In genomic region chr6:141552463-141552862, GRCh38 we compare ENCODE assay signal across 8 cellular contexts.
A peak's percentile ranks its signal among the peaks of the same experiment; 100 is the strongest.
DNase-seq lines count a peak whose midpoint lies in the region; ATAC-seq, FAIRE-seq and TF ChIP-seq lines count a peak whose summit lies in the region.

No MANE protein-coding gene starts in this region.

- H3K9ac ChIP-seq in HCT116 (ENCODE audit: low read length) (no peak overlapping the region), astrocyte (ENCODE audit: low read length) (no peak overlapping the region)

- H3K4me1 Mint-ChIP-seq in astrocyte (ENCODE audit: low read depth, unreplicated experiment) (peaks cover 6% of the 10 kb centered on the region), immature natural killer cell (peaks cover 1 to 16% of the 10 kb centered on the region in 2 donors)
- H3K4me1 Mint-ChIP-seq in naive thymus-derived CD8-positive, alpha-beta T cell, result peaks cover 0 to 10% (median 0%) of the 10 kb centered on the region in 4 donors

- peak; percentile 49 for FAIRE-seq in astrocyte (lab: Jason Lieb, UNC)

- H3K36me3 Mint-ChIP-seq in astrocyte (ENCODE audit: low read depth, unreplicated experiment) (peaks cover 2% of the 10 kb centered on the region), immature natural killer cell (peaks cover 0 to 8% (median 0%) of the 10 kb centered on the region in 3 donors)
- H3K36me3 Mint-ChIP-seq in naive thymus-derived CD8-positive, alpha-beta T cell, result peaks cover 0 to 15% (median 7%) of the 10 kb centered on the region in 3 donors

- peak overlapping the region; percentile 63 for H3K4me2 ChIP-seq in HCT116 (ENCODE audit: low read length)
- peak overlapping the region; percentile 37 for H3K4me2 ChIP-seq in astrocyte (ENCODE audit: low read length)

- H3K4me3 ChIP-seq in HCT116 (replicated peaks in 1 of 2; ENCODE audit: low read depth in 1 of 2, low read length in 2 of 2) (0 out of 4 replicates have a peak overlapping the region, but pooled peaks of 1 of the 2 experiments have one; percentile 17), astrocyte (ENCODE audit: insufficient read depth, low read depth, low read length) (no peak overlapping the region), skeletal muscle cell (ENCODE audit: low read depth, low read length) (no peak overlapping the region)

- H3K4me3 Mint-ChIP-seq in astrocyte (ENCODE audit: unreplicated experiment), result no peak overlapping the region
- H3K4me3 Mint-ChIP-seq in immature natural killer cell, result no peak overlapping the region
- no peak overlapping the region for H3K4me3 Mint-ChIP-seq in naive thymus-derived CD8-positive, alpha-beta T cell

- H3K9me3 Mint-ChIP-seq in astrocyte (ENCODE audit: unreplicated experiment) (peaks cover 8% of the 10 kb centered on the region), immature natural killer cell (peaks cover 0 to 5% (median 1%) of the 10 kb centered on the region in 6 donors)
- peaks cover 3 to 18% (median 15%) of the 10 kb centered on the region in 9 donors for H3K9me3 Mint-ChIP-seq in naive thymus-derived CD8-positive, alpha-beta T cell

- BruUV-seq in HCT116 (replicated peaks; lab: Mats Ljungman, UMichigan), result no TSS peak

- H3K27me3 ChIP-seq in HCT116 (ENCODE audit: insufficient read depth, low read length) (no peaks in the 10 kb centered on the region), astrocyte (ENCODE audit: insufficient read depth, low read length) (no peaks in the 10 kb centered on the region)

- DNase-seq in HCT116 (ENCODE audit: low read depth, low spot score), result peak; percentile 77
- peak; percentile 65 for DNase-seq in NAMALWA (ENCODE audit: low spot score)
- peak; percentile 90 for DNase-seq in astrocyte (ENCODE audit: low read depth)
- peak; percentile 80 for DNase-seq in skeletal muscle cell (ENCODE audit: low read depth)
- DNase-seq in immature natural killer cell, result no peak
- no peak for DNase-seq in AML-193 (lab: John Stamatoyannopoulos, UW)
- DNase-seq in naive thymus-derived CD8-positive, alpha-beta T cell, result no peak

- no peak for TF ChIP-seq CTCF in HCT116 (IDR thresholded peaks at IDR 0.05 in 2 of 3, conservative IDR thresholded peaks at IDR 0.05 in 1 of 3; ENCODE audit: borderline replicate concordance in 1 of 3, insufficient read depth in 1 of 3, low read depth in 2 of 3, low read length in 2 of 3)
- no peak for TF ChIP-seq CTCF in astrocyte (IDR thresholded peaks at IDR 0.05; ENCODE audit: insufficient read depth, low read depth, low read length)

- H3K27ac Mint-ChIP-seq in astrocyte (ENCODE audit: unreplicated experiment) (no peak overlapping the region), immature natural killer cell (no peak overlapping the region)
- no peak overlapping the region for H3K27ac Mint-ChIP-seq in naive thymus-derived CD8-positive, alpha-beta T cell

- no peaks in the 10 kb centered on the region for H4K20me1 ChIP-seq in HCT116 (ENCODE audit: insufficient read depth)
- no peaks in the 10 kb centered on the region for H4K20me1 ChIP-seq in astrocyte (ENCODE audit: insufficient read depth, low read length)

- no peaks in the 10 kb centered on the region; the same call in 1 of the 2 replicates for H3K9me2 ChIP-seq in HCT116 (ENCODE audit: insufficient read depth)

- H3K9me3 ChIP-seq in HCT116 (ENCODE audit: control insufficient read depth in 1 of 2, insufficient read depth in 1 of 2, low read depth in 1 of 2, low read length in 2 of 2) (no peaks in the 10 kb centered on the region; a peak in 1 of 4 replicates), astrocyte (ENCODE audit: insufficient read depth, low read depth, low read length) (no peaks in the 10 kb centered on the region)

- intact Hi-C loops in HCT116 (cut with micrococcal nuclease), result no loop called here

- peak; percentile 23; the same call in 1 of the 2 replicates for TF ChIP-seq RAD21 in HCT116 (IDR thresholded peaks at IDR 0.05; ENCODE audit: low read depth)

- H3K27ac ChIP-seq in HCT116 (ENCODE audit: low read depth, low read length) (peak overlapping the region; percentile 4; the same call in 1 of the 2 replicates), astrocyte (ENCODE audit: low read depth, low read length) (peak overlapping the region; percentile 22)

- CTCF ChIA-PET in HCT116 (lab: Charles Lee), result no interaction called here

- peak; percentile 81 for ATAC-seq in GM18505 (IDR thresholded peaks at IDR 0.05; ENCODE audit: unreplicated experiment)
- peak; percentile 61 for ATAC-seq in HCT116
- ATAC-seq in naive thymus-derived CD8-positive, alpha-beta T cell, result no peak

- H3K27me3 Mint-ChIP-seq in astrocyte (ENCODE audit: low read depth, unreplicated experiment), result no peaks in the 10 kb centered on the region
- H3K27me3 Mint-ChIP-seq in immature natural killer cell (ENCODE audit: low read depth in 3 of 3), result peaks cover 1 to 4% (median 3%) of the 10 kb centered on the region in 3 donors
- no peaks in the 10 kb centered on the region for H3K27me3 Mint-ChIP-seq in naive thymus-derived CD8-positive, alpha-beta T cell

- H2AFZ ChIP-seq in HCT116 (ENCODE audit: low read depth, low read length, poor library complexity, severe bottlenecking) (peak overlapping the region; percentile 77), astrocyte (ENCODE audit: low read depth, low read length) (no peak overlapping the region)

- H3K79me2 ChIP-seq in HCT116 (ENCODE audit: insufficient read depth, low read length) (no peaks in the 10 kb centered on the region), astrocyte (ENCODE audit: insufficient read depth, low read length) (no peaks in the 10 kb centered on the region)

- H3K4me1 ChIP-seq in HCT116 (ENCODE audit: control insufficient read depth in 1 of 2, insufficient read depth in 2 of 2, low read length in 2 of 2) (peaks cover 10 to 13% of the 10 kb centered on the region in 2 experiments; a peak in 3 of 4 replicates), astrocyte (ENCODE audit: insufficient read depth, low read length) (no peaks in the 10 kb centered on the region)

- POLR2A ChIA-PET in HCT116 (lab: Charles Lee), result no interaction called here
- POLR2A ChIA-PET in naive thymus-derived CD8-positive, alpha-beta T cell (lab: Charles Lee), result no interaction called here

- RAD21 ChIA-PET in HCT116 (lab: Charles Lee; ENCODE audit: low non-redundant PET in 1 of 2, low total read pairs in 2 of 2, uncharacterized antibody in 2 of 2, unreplicated experiment in 2 of 2), result no interaction called here

- H3K36me3 ChIP-seq in HCT116 (ENCODE audit: control insufficient read depth in 1 of 2, insufficient read depth in 2 of 2, low read length in 2 of 2) (no peaks in the 10 kb centered on the region; a peak in 1 of 4 replicates), astrocyte (ENCODE audit: insufficient read depth, low read length) (no peaks in the 10 kb centered on the region)

- TF ChIP-seq POLR2A in GM18505 (IDR thresholded peaks at IDR 0.05; ENCODE audit: borderline replicate concordance, extremely low read depth, insufficient read depth, insufficient read length) (no peak), HCT116 (IDR thresholded peaks at IDR 0.05; ENCODE audit: borderline replicate concordance, extremely low read depth, insufficient read depth, insufficient read length) (no peak)

TF ChIP-seq in HCT116, 20 proteins besides CTCF, POLR2A, EP300 and RAD21:
- TF ChIP-seq EGR1 (IDR thresholded peaks at IDR 0.05; ENCODE audit: low read depth) (0 out of 2 replicates have a peak, but pooled peaks have one; percentile 24), POLR2AphosphoS5 (IDR thresholded peaks at IDR 0.05; ENCODE audit: low read depth, low read length) (peak; percentile 60), JUND (IDR thresholded peaks at IDR 0.05) (peak; percentile 81), TCF7L2 (IDR thresholded peaks at IDR 0.05; ENCODE audit: borderline replicate concordance, extremely low read depth, insufficient read depth, insufficient read length) (no peak), CBX3 (IDR thresholded peaks at IDR 0.05; ENCODE audit: low read depth) (peak; percentile 88), SRF (IDR thresholded peaks at IDR 0.05; ENCODE audit: low read depth) (peak; percentile 72; the same call in 1 of the 2 replicates), ZFX (IDR thresholded peaks at IDR 0.05) (no peak), ELF1 (IDR thresholded peaks at IDR 0.05; ENCODE audit: borderline replicate concordance, low read depth) (no peak), SIN3A (IDR thresholded peaks at IDR 0.05; ENCODE audit: low read depth) (peak; percentile 62; the same call in 1 of the 2 replicates), FOSL1 (IDR thresholded peaks at IDR 0.05; ENCODE audit: low read depth) (peak; percentile 81), SP1 (IDR thresholded peaks at IDR 0.05; ENCODE audit: low read depth) (peak; percentile 86), CEBPB (IDR thresholded peaks at IDR 0.05; ENCODE audit: low read depth) (peak; percentile 56)
- TF ChIP-seq, protein P1, sequence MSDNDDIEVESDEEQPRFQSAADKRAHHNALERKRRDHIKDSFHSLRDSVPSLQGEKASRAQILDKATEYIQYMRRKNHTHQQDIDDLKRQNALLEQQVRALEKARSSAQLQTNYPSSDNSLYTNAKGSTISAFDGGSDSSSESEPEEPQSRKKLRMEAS (IDR thresholded peaks at IDR 0.05), result no peak
- TF ChIP-seq, protein P2, sequence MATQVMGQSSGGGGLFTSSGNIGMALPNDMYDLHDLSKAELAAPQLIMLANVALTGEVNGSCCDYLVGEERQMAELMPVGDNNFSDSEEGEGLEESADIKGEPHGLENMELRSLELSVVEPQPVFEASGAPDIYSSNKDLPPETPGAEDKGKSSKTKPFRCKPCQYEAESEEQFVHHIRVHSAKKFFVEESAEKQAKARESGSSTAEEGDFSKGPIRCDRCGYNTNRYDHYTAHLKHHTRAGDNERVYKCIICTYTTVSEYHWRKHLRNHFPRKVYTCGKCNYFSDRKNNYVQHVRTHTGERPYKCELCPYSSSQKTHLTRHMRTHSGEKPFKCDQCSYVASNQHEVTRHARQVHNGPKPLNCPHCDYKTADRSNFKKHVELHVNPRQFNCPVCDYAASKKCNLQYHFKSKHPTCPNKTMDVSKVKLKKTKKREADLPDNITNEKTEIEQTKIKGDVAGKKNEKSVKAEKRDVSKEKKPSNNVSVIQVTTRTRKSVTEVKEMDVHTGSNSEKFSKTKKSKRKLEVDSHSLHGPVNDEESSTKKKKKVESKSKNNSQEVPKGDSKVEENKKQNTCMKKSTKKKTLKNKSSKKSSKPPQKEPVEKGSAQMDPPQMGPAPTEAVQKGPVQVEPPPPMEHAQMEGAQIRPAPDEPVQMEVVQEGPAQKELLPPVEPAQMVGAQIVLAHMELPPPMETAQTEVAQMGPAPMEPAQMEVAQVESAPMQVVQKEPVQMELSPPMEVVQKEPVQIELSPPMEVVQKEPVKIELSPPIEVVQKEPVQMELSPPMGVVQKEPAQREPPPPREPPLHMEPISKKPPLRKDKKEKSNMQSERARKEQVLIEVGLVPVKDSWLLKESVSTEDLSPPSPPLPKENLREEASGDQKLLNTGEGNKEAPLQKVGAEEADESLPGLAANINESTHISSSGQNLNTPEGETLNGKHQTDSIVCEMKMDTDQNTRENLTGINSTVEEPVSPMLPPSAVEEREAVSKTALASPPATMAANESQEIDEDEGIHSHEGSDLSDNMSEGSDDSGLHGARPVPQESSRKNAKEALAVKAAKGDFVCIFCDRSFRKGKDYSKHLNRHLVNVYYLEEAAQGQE (IDR thresholded peaks at IDR 0.05; ENCODE audit: low read depth), result no peak
TF ChIP-seq in HCT116: peak in this region for 9.

Comparison
In these comparisons a context has a peak if more than half of its experiments do, and no peak if none do; other contexts are left out.
1. ATAC-seq: peak in GM18505 (single experiment) and HCT116 (single experiment); none in naive thymus-derived CD8-positive, alpha-beta T cell (0 of 2).
2. DNase-seq: peak in HCT116 (single experiment), NAMALWA (single experiment), astrocyte (single experiment) and skeletal muscle cell (single experiment); none in immature natural killer cell (0 of 3), AML-193 (0 of 2) and naive thymus-derived CD8-positive, alpha-beta T cell (0 of 10).